In the genomic region with DNA sequence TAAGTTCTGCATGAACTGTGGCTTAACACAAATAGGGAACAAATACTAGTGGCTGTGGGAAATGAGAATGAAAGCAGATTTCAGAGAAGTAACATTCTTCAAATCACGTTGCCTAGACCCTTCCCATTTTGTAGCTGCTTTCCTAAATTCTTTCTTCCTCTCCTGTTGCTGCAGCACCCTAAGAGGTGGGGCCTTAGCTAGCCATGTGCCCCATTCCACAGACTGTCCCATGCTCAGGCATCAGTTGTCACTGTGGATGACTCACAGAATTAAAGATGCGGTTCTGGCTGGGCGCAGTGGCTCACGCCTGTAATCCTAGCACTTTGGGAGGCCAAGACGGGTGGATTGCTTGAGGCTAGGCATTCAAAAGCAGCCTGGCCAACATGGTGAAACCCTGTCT, we compare ENCODE assay signal across 24 cellular contexts.
"Had no signal": no experiment of that assay in that cellular context is flagged by ENCODE, and none has a peak within 500 bp of the region (broad histone marks: within the 10 kb centered on the region; RNA-seq: fewer than 3 reads in every experiment).

No MANE protein-coding gene starts in this region.

- H3K9me3 Mint-ChIP-seq: activated CD8-positive, alpha-beta T cell treated with anti-CD3 and anti-CD28 coated beads for 36 hours; activated naive CD8-positive, alpha-beta T cell treated with anti-CD3 and anti-CD28 coated beads, Interleukin-2, amount 10 ng/mL, durations not matched to agents 7 days and 5 days; activated T-helper 2 cell treated with anti-CD3 and anti-CD28 coated beads, Interferon-gamma antibody, Interleukin-2, Interleukin-4, amounts not matched to agents 10 μg/mL and 5 μg/mL and 100 μg/mL, durations not matched to agents 14 hours and 24 hours and 36 hours had no signal

- H3K4me1 Mint-ChIP-seq: activated naive CD8-positive, alpha-beta T cell treated with anti-CD3 and anti-CD28 coated beads, Interleukin-2, amount 10 ng/mL, durations not matched to agents 7 days and 5 days had no signal

- H3K36me3 ChIP-seq: adrenal gland, SJCRH30 had no signal

- H3K9ac ChIP-seq: SK-N-SH had no signal

- H3K4me2 ChIP-seq: SK-N-SH had no signal

- DNase-seq: activated CD4-positive, alpha-beta T cell treated with anti-CD3 and anti-CD28 coated beads for 4 hours; activated CD8-positive, alpha-beta memory T cell treated with anti-CD3 and anti-CD28 coated beads, Interleukin-2, amount 50 U/mL, for 4 hours; activated CD8-positive, alpha-beta T cell treated with anti-CD3 and anti-CD28 coated beads for 36 hours; activated naive CD4-positive, alpha-beta T cell treated with anti-CD3 and anti-CD28 coated beads, Interleukin-2, amount 50 U/mL, for 16 hours; activated naive CD8-positive, alpha-beta T cell treated with anti-CD3 and anti-CD28 coated beads, Interleukin-2, amount 10 ng/mL, durations not matched to agents 7 days and 5 days; activated T-cell treated with anti-CD3 and anti-CD28 coated beads, Interleukin-2, amount 50 U/mL, for 72 hours; adrenal gland; anterior cingulate cortex; cerebellar nuclear complex; Karpas-422; NCI-H1105; NCI-H1436; NCI-H1694 treated with DMSO at 0.1 percent for 48 hours; NCI-H2029 treated with DMSO at 0.1 percent for 48 hours; NCI-H345; NCI-H510A; NCI-H526 treated with DMSO at 0.1 percent for 48 hours; NCI-H82; RPMI8226; SK-N-SH; T-helper 1 cell had no signal

- H3K27me3 Mint-ChIP-seq: activated CD8-positive, alpha-beta T cell treated with anti-CD3 and anti-CD28 coated beads for 36 hours; activated naive CD8-positive, alpha-beta T cell treated with anti-CD3 and anti-CD28 coated beads, Interleukin-2, amount 10 ng/mL, durations not matched to agents 7 days and 5 days had no signal

- H3K36me3 Mint-ChIP-seq: activated naive CD8-positive, alpha-beta T cell treated with anti-CD3 and anti-CD28 coated beads, Interleukin-2, amount 10 ng/mL, durations not matched to agents 7 days and 5 days had no signal

- H3K4me3 ChIP-seq: adrenal gland, K562, SJCRH30 had no signal

- H3K27ac ChIP-seq: adrenal gland, SJCRH30 had no signal

- H3K4me1 ChIP-seq: adrenal gland, SJCRH30 had no signal

- H3K27ac Mint-ChIP-seq: activated CD8-positive, alpha-beta T cell treated with anti-CD3 and anti-CD28 coated beads for 36 hours; activated naive CD8-positive, alpha-beta T cell treated with anti-CD3 and anti-CD28 coated beads, Interleukin-2, amount 10 ng/mL, durations not matched to agents 7 days and 5 days; activated T-cell treated with anti-CD3 and anti-CD28 coated beads, Interleukin-2, amount 50 U/mL, for 72 hours; activated T-helper 2 cell treated with anti-CD3 and anti-CD28 coated beads, Interferon-gamma antibody, Interleukin-2, Interleukin-4, amounts not matched to agents 10 μg/mL and 5 μg/mL and 100 μg/mL, durations not matched to agents 14 hours and 24 hours and 36 hours had no signal

- H3K4me3 Mint-ChIP-seq: activated CD8-positive, alpha-beta T cell treated with anti-CD3 and anti-CD28 coated beads for 36 hours; activated naive CD8-positive, alpha-beta T cell treated with anti-CD3 and anti-CD28 coated beads, Interleukin-2, amount 10 ng/mL, durations not matched to agents 7 days and 5 days; activated T-cell treated with anti-CD3 and anti-CD28 coated beads, Interleukin-2, amount 50 U/mL, for 72 hours had no signal

- H3K27me3 ChIP-seq: adrenal gland, SJCRH30 had no signal
